ENCODE assay signal across 1 cellular context in the genomic region with DNA sequence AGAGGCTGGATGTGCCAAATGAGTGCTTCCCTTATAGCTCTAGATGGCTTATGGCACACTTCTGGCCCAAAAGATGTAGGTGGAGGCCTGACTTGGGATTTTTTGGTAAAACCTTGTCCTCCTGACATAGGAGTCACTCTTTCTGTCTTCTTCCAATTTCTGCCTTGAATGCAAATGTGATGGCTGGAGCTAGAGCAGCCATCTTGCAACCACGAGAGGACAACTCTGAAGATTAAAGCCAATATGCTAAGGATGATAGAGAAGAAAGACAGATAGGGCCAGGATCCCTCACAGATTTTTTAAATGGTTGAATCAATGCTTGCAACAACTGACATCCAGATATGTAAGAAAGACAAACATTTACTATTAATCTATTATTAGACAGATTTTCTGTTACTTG.
TF ChIP-seq lines count a peak whose summit lies in the region.

No MANE protein-coding gene starts in this region.

TF ChIP-seq in H1, 55 proteins besides CTCF, POLR2A, EP300 and RAD21 (continued from another document):
- TF ChIP-seq, protein P1, sequence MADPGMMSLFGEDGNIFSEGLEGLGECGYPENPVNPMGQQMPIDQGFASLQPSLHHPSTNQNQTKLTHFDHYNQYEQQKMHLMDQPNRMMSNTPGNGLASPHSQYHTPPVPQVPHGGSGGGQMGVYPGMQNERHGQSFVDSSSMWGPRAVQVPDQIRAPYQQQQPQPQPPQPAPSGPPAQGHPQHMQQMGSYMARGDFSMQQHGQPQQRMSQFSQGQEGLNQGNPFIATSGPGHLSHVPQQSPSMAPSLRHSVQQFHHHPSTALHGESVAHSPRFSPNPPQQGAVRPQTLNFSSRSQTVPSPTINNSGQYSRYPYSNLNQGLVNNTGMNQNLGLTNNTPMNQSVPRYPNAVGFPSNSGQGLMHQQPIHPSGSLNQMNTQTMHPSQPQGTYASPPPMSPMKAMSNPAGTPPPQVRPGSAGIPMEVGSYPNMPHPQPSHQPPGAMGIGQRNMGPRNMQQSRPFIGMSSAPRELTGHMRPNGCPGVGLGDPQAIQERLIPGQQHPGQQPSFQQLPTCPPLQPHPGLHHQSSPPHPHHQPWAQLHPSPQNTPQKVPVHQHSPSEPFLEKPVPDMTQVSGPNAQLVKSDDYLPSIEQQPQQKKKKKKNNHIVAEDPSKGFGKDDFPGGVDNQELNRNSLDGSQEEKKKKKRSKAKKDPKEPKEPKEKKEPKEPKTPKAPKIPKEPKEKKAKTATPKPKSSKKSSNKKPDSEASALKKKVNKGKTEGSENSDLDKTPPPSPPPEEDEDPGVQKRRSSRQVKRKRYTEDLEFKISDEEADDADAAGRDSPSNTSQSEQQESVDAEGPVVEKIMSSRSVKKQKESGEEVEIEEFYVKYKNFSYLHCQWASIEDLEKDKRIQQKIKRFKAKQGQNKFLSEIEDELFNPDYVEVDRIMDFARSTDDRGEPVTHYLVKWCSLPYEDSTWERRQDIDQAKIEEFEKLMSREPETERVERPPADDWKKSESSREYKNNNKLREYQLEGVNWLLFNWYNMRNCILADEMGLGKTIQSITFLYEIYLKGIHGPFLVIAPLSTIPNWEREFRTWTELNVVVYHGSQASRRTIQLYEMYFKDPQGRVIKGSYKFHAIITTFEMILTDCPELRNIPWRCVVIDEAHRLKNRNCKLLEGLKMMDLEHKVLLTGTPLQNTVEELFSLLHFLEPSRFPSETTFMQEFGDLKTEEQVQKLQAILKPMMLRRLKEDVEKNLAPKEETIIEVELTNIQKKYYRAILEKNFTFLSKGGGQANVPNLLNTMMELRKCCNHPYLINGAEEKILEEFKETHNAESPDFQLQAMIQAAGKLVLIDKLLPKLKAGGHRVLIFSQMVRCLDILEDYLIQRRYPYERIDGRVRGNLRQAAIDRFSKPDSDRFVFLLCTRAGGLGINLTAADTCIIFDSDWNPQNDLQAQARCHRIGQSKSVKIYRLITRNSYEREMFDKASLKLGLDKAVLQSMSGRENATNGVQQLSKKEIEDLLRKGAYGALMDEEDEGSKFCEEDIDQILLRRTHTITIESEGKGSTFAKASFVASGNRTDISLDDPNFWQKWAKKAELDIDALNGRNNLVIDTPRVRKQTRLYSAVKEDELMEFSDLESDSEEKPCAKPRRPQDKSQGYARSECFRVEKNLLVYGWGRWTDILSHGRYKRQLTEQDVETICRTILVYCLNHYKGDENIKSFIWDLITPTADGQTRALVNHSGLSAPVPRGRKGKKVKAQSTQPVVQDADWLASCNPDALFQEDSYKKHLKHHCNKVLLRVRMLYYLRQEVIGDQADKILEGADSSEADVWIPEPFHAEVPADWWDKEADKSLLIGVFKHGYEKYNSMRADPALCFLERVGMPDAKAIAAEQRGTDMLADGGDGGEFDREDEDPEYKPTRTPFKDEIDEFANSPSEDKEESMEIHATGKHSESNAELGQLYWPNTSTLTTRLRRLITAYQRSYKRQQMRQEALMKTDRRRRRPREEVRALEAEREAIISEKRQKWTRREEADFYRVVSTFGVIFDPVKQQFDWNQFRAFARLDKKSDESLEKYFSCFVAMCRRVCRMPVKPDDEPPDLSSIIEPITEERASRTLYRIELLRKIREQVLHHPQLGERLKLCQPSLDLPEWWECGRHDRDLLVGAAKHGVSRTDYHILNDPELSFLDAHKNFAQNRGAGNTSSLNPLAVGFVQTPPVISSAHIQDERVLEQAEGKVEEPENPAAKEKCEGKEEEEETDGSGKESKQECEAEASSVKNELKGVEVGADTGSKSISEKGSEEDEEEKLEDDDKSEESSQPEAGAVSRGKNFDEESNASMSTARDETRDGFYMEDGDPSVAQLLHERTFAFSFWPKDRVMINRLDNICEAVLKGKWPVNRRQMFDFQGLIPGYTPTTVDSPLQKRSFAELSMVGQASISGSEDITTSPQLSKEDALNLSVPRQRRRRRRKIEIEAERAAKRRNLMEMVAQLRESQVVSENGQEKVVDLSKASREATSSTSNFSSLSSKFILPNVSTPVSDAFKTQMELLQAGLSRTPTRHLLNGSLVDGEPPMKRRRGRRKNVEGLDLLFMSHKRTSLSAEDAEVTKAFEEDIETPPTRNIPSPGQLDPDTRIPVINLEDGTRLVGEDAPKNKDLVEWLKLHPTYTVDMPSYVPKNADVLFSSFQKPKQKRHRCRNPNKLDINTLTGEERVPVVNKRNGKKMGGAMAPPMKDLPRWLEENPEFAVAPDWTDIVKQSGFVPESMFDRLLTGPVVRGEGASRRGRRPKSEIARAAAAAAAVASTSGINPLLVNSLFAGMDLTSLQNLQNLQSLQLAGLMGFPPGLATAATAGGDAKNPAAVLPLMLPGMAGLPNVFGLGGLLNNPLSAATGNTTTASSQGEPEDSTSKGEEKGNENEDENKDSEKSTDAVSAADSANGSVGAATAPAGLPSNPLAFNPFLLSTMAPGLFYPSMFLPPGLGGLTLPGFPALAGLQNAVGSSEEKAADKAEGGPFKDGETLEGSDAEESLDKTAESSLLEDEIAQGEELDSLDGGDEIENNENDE (IDR thresholded peaks at IDR 0.05; ENCODE audit: insufficient replicate concordance, low read length) = no peak
- TF ChIP-seq BCL11A (IDR thresholded peaks at IDR 0.05; ENCODE audit: low read depth in 2 of 2, low read length in 2 of 2) (no peak), FOSL1 (IDR thresholded peaks at IDR 0.05; ENCODE audit: insufficient read depth, low read depth, low read length) (no peak), SAP30 (IDR thresholded peaks at IDR 0.05; ENCODE audit: insufficient read depth, insufficient replicate concordance, low read length) (no peak), SIX5 (IDR thresholded peaks at IDR 0.05; ENCODE audit: low read depth, low read length) (no peak), NANOG (IDR thresholded peaks at IDR 0.05; ENCODE audit: insufficient read depth, low read depth, low read length, poor library complexity, severe bottlenecking) (no peak)
